11 cellular contexts compared by ENCODE assay signal in genomic region chr1:174942547-174943255, GRCh38. TPM values are rescaled to one million over a fixed set of nuclear protein-coding genes. Genes with fewer than 3 reads are reported as not detected.
DNase-seq lines count a peak whose midpoint lies in the region; ATAC-seq lines count a peak whose summit lies in the region.
"Had no signal": no experiment of that assay in that cellular context is flagged by ENCODE, and none has a peak within 500 bp of the region (broad histone marks: within the 10 kb centered on the region; RNA-seq: fewer than 3 reads in every experiment).

No MANE protein-coding gene starts in this region.

- DNase-seq in CD1c-positive myeloid dendritic cell (ENCODE audit: extremely low spot score) (peak; percentile 85), NCI-H226 (peak; percentile 9), naive B cell (no peak), NCI-H1048 (lab: John Stamatoyannopoulos, UW) (no peak)
- DNase-seq in effector memory CD8-positive, alpha-beta T cell, result no peak
- DNase-seq: activated naive CD4-positive, alpha-beta T cell treated with anti-CD3 and anti-CD28 coated beads, Interleukin-2, amount 50 U/mL, for 16 hours; BE2C; NCI-H1694 had no signal

- no peaks in the 10 kb centered on the region for H3K27me3 Mint-ChIP-seq in effector memory CD8-positive, alpha-beta T cell
- H3K27me3 Mint-ChIP-seq in naive B cell, result no peaks in the 10 kb centered on the region

- peaks cover 9 to 20% of the 10 kb centered on the region in 2 donors for H3K4me1 Mint-ChIP-seq in effector memory CD8-positive, alpha-beta T cell (ENCODE audit: low read depth in 2 of 2)
- H3K4me1 Mint-ChIP-seq in naive B cell, result peaks cover 13 to 20% (median 17%) of the 10 kb centered on the region in 3 donors

- H3K9me3 Mint-ChIP-seq in effector memory CD8-positive, alpha-beta T cell, result no peaks in the 10 kb centered on the region
- no peaks in the 10 kb centered on the region for H3K9me3 Mint-ChIP-seq in naive B cell

- no peak overlapping the region for H3K4me3 Mint-ChIP-seq in effector memory CD8-positive, alpha-beta T cell
- H3K4me3 Mint-ChIP-seq in naive B cell, result peak overlapping the region in 1 of 8 donors; percentile 53

- peak overlapping the region; percentile 7 to 18 for H3K27ac Mint-ChIP-seq in effector memory CD8-positive, alpha-beta T cell
- peak overlapping the region in 3 of 6 donors; percentile 31 to 83 (median 32) for H3K27ac Mint-ChIP-seq in naive B cell

- no peak for ATAC-seq in effector memory CD8-positive, alpha-beta T cell (replicated peaks)
- peak; percentile 45 to 55 for ATAC-seq in naive B cell (ENCODE audit: low read depth in 2 of 2)
- ATAC-seq in HG03095 (IDR thresholded peaks at IDR 0.05; ENCODE audit: unreplicated experiment), result no peak
- ATAC-seq in GM19455 (IDR thresholded peaks at IDR 0.05; ENCODE audit: unreplicated experiment), result no peak
- ATAC-seq in GM18870 (IDR thresholded peaks at IDR 0.05; ENCODE audit: unreplicated experiment), result no peak

- peaks cover 9% of the 10 kb centered on the region for H3K36me3 Mint-ChIP-seq in effector memory CD8-positive, alpha-beta T cell (ENCODE audit: insufficient read depth)
- H3K36me3 Mint-ChIP-seq in naive B cell, result peaks cover 0 to 6% of the 10 kb centered on the region in 2 donors

RNA-seq across cellular contexts. Expression of gene CACYBP, which starts 57.0 kb away (rescaled TPM):
- 100 to 1,000 TPM; 107 to 148 (median 140) TPM for polyA plus RNA-seq in naive B cell (ENCODE audit: low read depth in 6 of 6)

Comparison
In these comparisons a context has a peak if more than half of its experiments do, and no peak if none do; other contexts are left out.
1. DNase-seq: peak in CD1c-positive myeloid dendritic cell (single experiment) and NCI-H226 (single experiment); none in effector memory CD8-positive, alpha-beta T cell (0 of 3), naive B cell (single experiment) and NCI-H1048 (single experiment).
2. ATAC-seq: peak in naive B cell (2 of 2); none in effector memory CD8-positive, alpha-beta T cell (single experiment), HG03095 (single experiment), GM19455 (single experiment) and GM18870 (single experiment).